ENCODE assay signal across 18 cellular contexts in genomic region chr18:26336572-26336971, GRCh38.
"Had no signal": no experiment of that assay in that cellular context is flagged by ENCODE, and none has a peak within 500 bp of the region (broad histone marks: within the 10 kb centered on the region; RNA-seq: fewer than 3 reads in every experiment).

No MANE protein-coding gene starts in this region.

- H3K27me3 Mint-ChIP-seq: dendritic cell treated with granulocyte-macrophage colony-stimulating factor and Interleukin-4, amounts not matched to agents 40 ng/mL and 50 ng/mL, for 4 days; natural killer cell treated with Interleukin-12 subunit alpha and Interleukin-12 subunit beta and Interleukin-15 and Interleukin-18, amount 100 ng/mL, for 72 hours; stimulated activated naive B cell treated with anti-CD40 and anti-IgM and Interleukin-4, amounts not matched to agents 10 μg/mL and 1 μg/mL and 100 μg/mL, for 72 hours; T-cell had no signal

- H3K4me3 Mint-ChIP-seq: activated CD8-positive, alpha-beta T cell treated with anti-CD3 and anti-CD28 coated beads, Interleukin-2, amount 10 ng/mL, durations not matched to agents 7 days and 5 days; activated naive CD4-positive, alpha-beta T cell treated with anti-CD3 and anti-CD28 coated beads for 36 hours; activated T-cell treated with anti-CD3 and anti-CD28 coated beads, Interleukin-2, amount 50 U/mL, for 4 hours; dendritic cell treated with granulocyte-macrophage colony-stimulating factor and Interleukin-4, amounts not matched to agents 40 ng/mL and 50 ng/mL, for 4 days; natural killer cell treated with Interleukin-12 subunit alpha and Interleukin-12 subunit beta and Interleukin-15 and Interleukin-18, amount 100 ng/mL, for 72 hours; stimulated activated naive B cell treated with anti-CD40 and anti-IgM and Interleukin-4, amounts not matched to agents 10 μg/mL and 1 μg/mL and 100 μg/mL, for 72 hours; T-cell had no signal

- H3K36me3 Mint-ChIP-seq: natural killer cell treated with Interleukin-12 subunit alpha and Interleukin-12 subunit beta and Interleukin-15 and Interleukin-18, amount 100 ng/mL, for 72 hours had no signal

- H3K27ac ChIP-seq: pancreas had no signal

- H3K27ac Mint-ChIP-seq: activated CD8-positive, alpha-beta T cell treated with anti-CD3 and anti-CD28 coated beads, Interleukin-2, amount 10 ng/mL, durations not matched to agents 7 days and 5 days; activated naive CD4-positive, alpha-beta T cell treated with anti-CD3 and anti-CD28 coated beads for 36 hours; dendritic cell treated with granulocyte-macrophage colony-stimulating factor and Interleukin-4, amounts not matched to agents 40 ng/mL and 50 ng/mL, for 4 days; stimulated activated naive B cell treated with anti-CD40 and anti-IgM and Interleukin-4, amounts not matched to agents 10 μg/mL and 1 μg/mL and 100 μg/mL, for 72 hours; T-cell had no signal

- H3K36me3 ChIP-seq: heart right ventricle, pancreas had no signal

- H3K9me3 ChIP-seq: esophagus squamous epithelium, heart right ventricle, pancreas had no signal

- H3K4me3 ChIP-seq: esophagus squamous epithelium, heart right ventricle, pancreas had no signal

- ATAC-seq: activated CD8-positive, alpha-beta T cell treated with anti-CD3 and anti-CD28 coated beads, Interleukin-2, amount 10 ng/mL, durations not matched to agents 7 days and 5 days; activated T-cell treated with anti-CD3 and anti-CD28 coated beads, Interleukin-2, amount 50 U/mL, for 4 hours; heart right ventricle; natural killer cell treated with Interleukin-12 subunit alpha and Interleukin-12 subunit beta and Interleukin-15 and Interleukin-18, amount 100 ng/mL, for 72 hours; pancreas; sciatic nerve; stimulated activated naive B cell treated with anti-CD40 and anti-IgM and Interleukin-4, amounts not matched to agents 10 μg/mL and 1 μg/mL and 100 μg/mL, for 72 hours; T-cell had no signal

- DNase-seq: activated CD4-positive, alpha-beta T cell treated with anti-CD3 and anti-CD28 coated beads for 48 hours; activated CD4-positive, CD25-positive, alpha-beta regulatory T cell; activated CD8-positive, alpha-beta T cell treated with anti-CD3 and anti-CD28 coated beads, Interleukin-2, amount 10 ng/mL, durations not matched to agents 7 days and 5 days; activated naive CD4-positive, alpha-beta T cell treated with anti-CD3 and anti-CD28 coated beads for 36 hours; activated T-cell treated with anti-CD3 and anti-CD28 coated beads, Interleukin-2, amount 50 U/mL, for 4 hours; aorta; effector CD8-positive, alpha-beta T cell; esophagus squamous epithelium; heart right ventricle; kidney glomerular epithelial cell; pancreas; stimulated activated CD4-positive, alpha-beta T cell treated with anti-CD3 and anti-CD28 coated beads, Interleukin-4, amount 100 ng/mL, for 4 hours; stimulated activated naive B cell treated with anti-CD40 and anti-IgM and Interleukin-4, amounts not matched to agents 10 μg/mL and 1 μg/mL and 100 μg/mL, for 72 hours; T-cell; T1000 had no signal

- H3K9me3 Mint-ChIP-seq: activated naive CD4-positive, alpha-beta T cell treated with anti-CD3 and anti-CD28 coated beads for 36 hours; activated T-cell treated with anti-CD3 and anti-CD28 coated beads, Interleukin-2, amount 50 U/mL, for 4 hours; dendritic cell treated with granulocyte-macrophage colony-stimulating factor and Interleukin-4, amounts not matched to agents 40 ng/mL and 50 ng/mL, for 4 days; natural killer cell treated with Interleukin-12 subunit alpha and Interleukin-12 subunit beta and Interleukin-15 and Interleukin-18, amount 100 ng/mL, for 72 hours; stimulated activated naive B cell treated with anti-CD40 and anti-IgM and Interleukin-4, amounts not matched to agents 10 μg/mL and 1 μg/mL and 100 μg/mL, for 72 hours; T-cell had no signal

- H3K27me3 ChIP-seq: esophagus squamous epithelium, heart right ventricle, pancreas had no signal

- H3K4me1 Mint-ChIP-seq: stimulated activated naive B cell treated with anti-CD40 and anti-IgM and Interleukin-4, amounts not matched to agents 10 μg/mL and 1 μg/mL and 100 μg/mL, for 72 hours had no signal
